Comparison of ENCODE assay signal across 25 cellular contexts in genomic region chr10:52658112-52658511, GRCh38.
"Had no signal": no experiment of that assay in that cellular context is flagged by ENCODE, and none has a peak within 500 bp of the region (broad histone marks: within the 10 kb centered on the region; RNA-seq: fewer than 3 reads in every experiment).

No MANE protein-coding gene starts in this region.

- H3K9me3 Mint-ChIP-seq: natural killer cell treated with Interleukin-12 subunit alpha and Interleukin-12 subunit beta and Interleukin-15 and Interleukin-18, amount 100 ng/mL, for 72 hours; neural crest cell; stimulated activated naive CD8-positive, alpha-beta T cell treated with anti-CD3 and anti-CD28 coated beads, Interleukin-15, amount 100 ng/mL, for 72 hours; type B pancreatic cell had no signal

- H3K27ac Mint-ChIP-seq: naive thymus-derived CD4-positive, alpha-beta T cell; natural killer cell treated with Interleukin-12 subunit alpha and Interleukin-12 subunit beta and Interleukin-15 and Interleukin-18, amount 100 ng/mL, for 72 hours; stimulated activated effector memory CD8-positive, alpha-beta T cell treated with anti-CD3 and anti-CD28 coated beads, Interleukin-12 subunit alpha, Interleukin-12 subunit beta, amount 100 ng/mL, for 72 hours; stimulated activated naive CD8-positive, alpha-beta T cell treated with anti-CD3 and anti-CD28 coated beads, Interleukin-15, amount 100 ng/mL, for 72 hours; type B pancreatic cell had no signal

- H3K4me3 ChIP-seq: left ventricle myocardium inferior, lung, mucosa of descending colon, pancreas, prostate gland, skin epidermis, spleen, tibial nerve, uterus had no signal

- H3K36me3 Mint-ChIP-seq: naive thymus-derived CD4-positive, alpha-beta T cell; natural killer cell treated with Interleukin-12 subunit alpha and Interleukin-12 subunit beta and Interleukin-15 and Interleukin-18, amount 100 ng/mL, for 72 hours; stimulated activated effector memory CD8-positive, alpha-beta T cell treated with anti-CD3 and anti-CD28 coated beads, Interleukin-12 subunit alpha, Interleukin-12 subunit beta, amount 100 ng/mL, for 72 hours; type B pancreatic cell had no signal

- DNase-seq: islet precursor cell; left ventricle myocardium inferior; midbrain; mucosa of descending colon; naive thymus-derived CD4-positive, alpha-beta T cell; nucleus accumbens; pancreas; posterior cingulate gyrus; retina; right cardiac atrium; spleen; stimulated activated CD4-positive, alpha-beta T cell treated with anti-CD3 and anti-CD28 coated beads, Interleukin-4, amount 100 ng/mL, for 24 hours; stimulated activated naive CD4-positive, alpha-beta T cell; stimulated activated naive CD8-positive, alpha-beta T cell treated with anti-CD3 and anti-CD28 coated beads, Interleukin-15, amount 100 ng/mL, for 72 hours; substantia nigra; uterus had no signal

- H3K27me3 Mint-ChIP-seq: naive thymus-derived CD4-positive, alpha-beta T cell; natural killer cell treated with Interleukin-12 subunit alpha and Interleukin-12 subunit beta and Interleukin-15 and Interleukin-18, amount 100 ng/mL, for 72 hours; stimulated activated naive CD8-positive, alpha-beta T cell treated with anti-CD3 and anti-CD28 coated beads, Interleukin-15, amount 100 ng/mL, for 72 hours; type B pancreatic cell had no signal

- H3K4me3 Mint-ChIP-seq: naive thymus-derived CD4-positive, alpha-beta T cell; natural killer cell treated with Interleukin-12 subunit alpha and Interleukin-12 subunit beta and Interleukin-15 and Interleukin-18, amount 100 ng/mL, for 72 hours; neural crest cell; stimulated activated effector memory CD8-positive, alpha-beta T cell treated with anti-CD3 and anti-CD28 coated beads, Interleukin-12 subunit alpha, Interleukin-12 subunit beta, amount 100 ng/mL, for 72 hours; stimulated activated naive CD8-positive, alpha-beta T cell treated with anti-CD3 and anti-CD28 coated beads, Interleukin-15, amount 100 ng/mL, for 72 hours; type B pancreatic cell had no signal

- ATAC-seq: mucosa of descending colon; naive thymus-derived CD4-positive, alpha-beta T cell; natural killer cell treated with Interleukin-12 subunit alpha and Interleukin-12 subunit beta and Interleukin-15 and Interleukin-18, amount 100 ng/mL, for 72 hours; pancreas; right cardiac atrium; sciatic nerve; stimulated activated effector memory CD8-positive, alpha-beta T cell treated with anti-CD3 and anti-CD28 coated beads, Interleukin-12 subunit alpha, Interleukin-12 subunit beta, amount 100 ng/mL, for 72 hours; stimulated activated naive CD8-positive, alpha-beta T cell treated with anti-CD3 and anti-CD28 coated beads, Interleukin-15, amount 100 ng/mL, for 72 hours had no signal

- H3K4me1 Mint-ChIP-seq: naive thymus-derived CD4-positive, alpha-beta T cell; neural crest cell; stimulated activated effector memory CD8-positive, alpha-beta T cell treated with anti-CD3 and anti-CD28 coated beads, Interleukin-12 subunit alpha, Interleukin-12 subunit beta, amount 100 ng/mL, for 72 hours; stimulated activated naive CD8-positive, alpha-beta T cell treated with anti-CD3 and anti-CD28 coated beads, Interleukin-15, amount 100 ng/mL, for 72 hours had no signal
